Comparison of ENCODE assay signal across 19 cellular contexts in genomic region chr5:111747336-111747735, GRCh38.
DNase-seq lines count a peak whose midpoint lies in the region; TF ChIP-seq lines count a peak whose summit lies in the region.
"Had no signal": no experiment of that assay in that cellular context is flagged by ENCODE, and none has a peak within 500 bp of the region (broad histone marks: within the 10 kb centered on the region; RNA-seq: fewer than 3 reads in every experiment).

No MANE protein-coding gene starts in this region.

- H3K27me3 Mint-ChIP-seq in nephron progenitor cell (ENCODE audit: low read depth, poor library complexity), result peaks cover 3% of the 10 kb centered on the region

- H3K4me3 Mint-ChIP-seq in nephron progenitor cell, result peak overlapping the region; percentile 29
- H3K4me3 Mint-ChIP-seq: neural crest cell had no signal

- peaks cover 88% of the 10 kb centered on the region for H3K36me3 Mint-ChIP-seq in nephron progenitor cell (ENCODE audit: low read depth)

- H3K4me3 ChIP-seq in epithelial cell of esophagus (ENCODE audit: low read length), result no peak overlapping the region
- H3K4me3 ChIP-seq: gastrocnemius medialis, Peyer's patch had no signal

- H3K9me3 Mint-ChIP-seq in nephron progenitor cell, result peaks cover 8% of the 10 kb centered on the region

- DNase-seq in ELR (ENCODE audit: low read depth) (peak; percentile 72), NCI-H446 treated with DMSO at 0.1 percent for 48 hours (lab: John Stamatoyannopoulos, UW) (peak; percentile 69), epithelial cell of esophagus (ENCODE audit: low read depth) (peak; percentile 72), nephron progenitor cell (no peak), epidermal melanocyte (ENCODE audit: insufficient read length, low spot score) (no peak), NCI-H1694 treated with DMSO at 0.1 percent for 48 hours (lab: John Stamatoyannopoulos, UW) (no peak), cerebellar cortex (ENCODE audit: low spot score) (no peak), amniotic stem cell (lab: John Stamatoyannopoulos, UW) (no peak)
- DNase-seq: activated CD4-positive, CD25-positive, alpha-beta regulatory T cell; activated effector memory CD4-positive, alpha-beta T cell treated with Interleukin-2 at 50 U/mL for 16 hours; aorta; C1 segment of cervical spinal cord; gastrocnemius medialis; NCI-H2029 treated with DMSO at 0.1 percent for 48 hours; Peyer's patch; right cardiac atrium; stimulated activated CD4-positive, alpha-beta T cell treated with anti-CD3 and anti-CD28 coated beads, Interleukin-4, amount 100 ng/mL, for 1 hour; T-helper 1 cell had no signal

- H3K27ac Mint-ChIP-seq in nephron progenitor cell, result peak overlapping the region; percentile 96

- H3K4me1 Mint-ChIP-seq in nephron progenitor cell, result peaks cover 86% of the 10 kb centered on the region

- TF ChIP-seq CTCF in epithelial cell of esophagus (IDR thresholded peaks at IDR 0.05; ENCODE audit: insufficient read depth, low read depth, low read length, missing control alignments) (no peak), nephron progenitor cell (IDR thresholded peaks at IDR 0.05) (no peak)

Comparison
In these comparisons a context has a peak if more than half of its experiments do, and no peak if none do; other contexts are left out.
1. DNase-seq: peak in ELR (single experiment), NCI-H446 treated with DMSO at 0.1 percent for 48 hours (single experiment) and epithelial cell of esophagus (single experiment); none in nephron progenitor cell (single experiment), epidermal melanocyte (single experiment), NCI-H1694 treated with DMSO at 0.1 percent for 48 hours (single experiment), cerebellar cortex (single experiment) and amniotic stem cell (single experiment).